Comparison of ENCODE assay signal across 21 cellular contexts in genomic region chr2:2024751-2025481, GRCh38.
DNase-seq lines count a peak whose midpoint lies in the region; ATAC-seq and TF ChIP-seq lines count a peak whose summit lies in the region.
"Had no signal": no experiment of that assay in that cellular context is flagged by ENCODE, and none has a peak within 500 bp of the region (broad histone marks: within the 10 kb centered on the region; RNA-seq: fewer than 3 reads in every experiment).

No MANE protein-coding gene starts in this region.

- intact Hi-C loops in heart left ventricle (cut with DNase I), result no loop called here
- intact Hi-C loops in CD14-positive monocyte (cut with micrococcal nuclease), result no loop called here

- no peaks in the 10 kb centered on the region for H3K27me3 Mint-ChIP-seq in brain
- H3K27me3 Mint-ChIP-seq in osteocyte (ENCODE audit: unreplicated experiment), result no peaks in the 10 kb centered on the region
- peaks cover 2 to 9% (median 4%) of the 10 kb centered on the region in 3 donors for H3K27me3 Mint-ChIP-seq in CD14-positive monocyte (ENCODE audit: low read depth in 3 of 3)
- H3K27me3 Mint-ChIP-seq: CD4-positive, CD25-positive, alpha-beta regulatory T cell had no signal

- peak in 3 of 4 donors; percentile 39 to 50 (median 47) for ATAC-seq in heart left ventricle

- peaks cover 0 to 6% (median 0%) of the 10 kb centered on the region in 12 donors for H3K4me1 ChIP-seq in heart left ventricle
- H3K4me1 ChIP-seq: BE2C, Caco-2, HAP-1, SJCRH30 had no signal

- H3K36me3 Mint-ChIP-seq in brain, result peaks cover 7% of the 10 kb centered on the region
- H3K36me3 Mint-ChIP-seq in osteocyte (ENCODE audit: unreplicated experiment), result no peaks in the 10 kb centered on the region
- no peaks in the 10 kb centered on the region for H3K36me3 Mint-ChIP-seq in CD14-positive monocyte
- H3K36me3 Mint-ChIP-seq: CD4-positive, CD25-positive, alpha-beta regulatory T cell had no signal

- H3K27me3 ChIP-seq in heart left ventricle, result no peaks in the 10 kb centered on the region
- H3K27me3 ChIP-seq: BE2C, SJCRH30 had no signal

- no peaks in the 10 kb centered on the region for H3K9me3 ChIP-seq in heart left ventricle
- H3K9me3 ChIP-seq: BE2C, Caco-2, HAP-1, SJCRH30 had no signal

- TF ChIP-seq POLR2A in heart left ventricle (IDR thresholded peaks at IDR 0.05), result no peak

- H3K9me3 Mint-ChIP-seq in brain, result peaks cover 0 to 2% (median 0%) of the 10 kb centered on the region in 5 experiments
- H3K9me3 Mint-ChIP-seq in osteocyte (ENCODE audit: unreplicated experiment), result no peaks in the 10 kb centered on the region
- H3K9me3 Mint-ChIP-seq in CD14-positive monocyte, result peaks cover 0 to 5% (median 2%) of the 10 kb centered on the region in 7 donors

- H3K4me3 ChIP-seq in heart left ventricle, result no peak overlapping the region
- H3K4me3 ChIP-seq: HAP-1, SJCRH30 had no signal

- TF ChIP-seq CTCF in brain (conservative IDR thresholded peaks at IDR 0.05) (no peak), heart left ventricle (IDR thresholded peaks at IDR 0.05) (no peak), osteocyte (IDR thresholded peaks at IDR 0.05) (no peak), CD14-positive monocyte (IDR thresholded peaks at IDR 0.05) (no peak)

- H3K4me1 Mint-ChIP-seq in brain (peaks cover 58% of the 10 kb centered on the region), osteocyte (ENCODE audit: unreplicated experiment) (peaks cover 14% of the 10 kb centered on the region), CD14-positive monocyte (no peaks in the 10 kb centered on the region)
- H3K4me1 Mint-ChIP-seq: CD4-positive, CD25-positive, alpha-beta regulatory T cell had no signal

- H3K27ac ChIP-seq in heart left ventricle, result no peak overlapping the region
- H3K27ac ChIP-seq: HL-60, SJCRH30 had no signal

- H3K27ac Mint-ChIP-seq in brain, result peak overlapping the region in 3 of 5 experiments; percentile 39 to 70 (median 59)
- no peak overlapping the region for H3K27ac Mint-ChIP-seq in osteocyte (ENCODE audit: unreplicated experiment)
- no peak overlapping the region for H3K27ac Mint-ChIP-seq in CD14-positive monocyte
- H3K27ac Mint-ChIP-seq: CD4-positive, CD25-positive, alpha-beta regulatory T cell had no signal

- WGBS in heart left ventricle, 4 donors, result 65 to 72% (median 70%) methylated on average over 13 of the region's 13 CpGs

- no peaks in the 10 kb centered on the region for H3K36me3 ChIP-seq in heart left ventricle
- H3K36me3 ChIP-seq: BE2C, HAP-1, SJCRH30 had no signal

- DNase-seq in HT-29 (ENCODE audit: low spot score), result peak; percentile 16
- no peak for DNase-seq in heart left ventricle
- peak; percentile 66 for DNase-seq in osteocyte (ENCODE audit: extremely low spot score, unreplicated experiment)
- DNase-seq in NCI-H1694 treated with DMSO at 0.1 percent for 48 hours (lab: John Stamatoyannopoulos, UW), result no peak
- no peak for DNase-seq in CD14-positive monocyte (ENCODE audit: low spot score)
- no peak for DNase-seq in stimulated activated CD4-positive, alpha-beta T cell treated with anti-CD3 and anti-CD28 coated beads, Interleukin-4, amount 100 ng/mL, for 24 hours
- DNase-seq: BE2C; Caco-2; CD4-positive, CD25-positive, alpha-beta regulatory T cell; DMS 273 treated with DMSO at 0.1 percent for 48 hours; DMS79 treated with DMSO at 0.1 percent for 48 hours; KBM-7; MM.1S; NCI-H1048; NCI-H1417 treated with DMSO at 0.1 percent for 48 hours; NCI-H187 treated with DMSO at 0.1 percent for 48 hours; NCI-H748 treated with DMSO at 0.1 percent for 48 hours; SJCRH30 had no signal

- H3K4me3 Mint-ChIP-seq in brain (no peak overlapping the region), osteocyte (ENCODE audit: unreplicated experiment) (no peak overlapping the region), CD14-positive monocyte (no peak overlapping the region)
- H3K4me3 Mint-ChIP-seq: CD4-positive, CD25-positive, alpha-beta regulatory T cell had no signal

Comparison
In these comparisons a context has a peak if more than half of its experiments do, and no peak if none do; other contexts are left out.
1. DNase-seq: peak in HT-29 (single experiment) and osteocyte (single experiment); none in heart left ventricle (0 of 5), NCI-H1694 treated with DMSO at 0.1 percent for 48 hours (single experiment), CD14-positive monocyte (single experiment) and stimulated activated CD4-positive, alpha-beta T cell treated with anti-CD3 and anti-CD28 coated beads, Interleukin-4, amount 100 ng/mL, for 24 hours (single experiment).
2. H3K27ac Mint-ChIP-seq: peak in brain (3 of 5); none in osteocyte (single experiment) and CD14-positive monocyte (0 of 7).